Comparison of ENCODE assay signal across 9 cellular contexts in the genomic region with DNA sequence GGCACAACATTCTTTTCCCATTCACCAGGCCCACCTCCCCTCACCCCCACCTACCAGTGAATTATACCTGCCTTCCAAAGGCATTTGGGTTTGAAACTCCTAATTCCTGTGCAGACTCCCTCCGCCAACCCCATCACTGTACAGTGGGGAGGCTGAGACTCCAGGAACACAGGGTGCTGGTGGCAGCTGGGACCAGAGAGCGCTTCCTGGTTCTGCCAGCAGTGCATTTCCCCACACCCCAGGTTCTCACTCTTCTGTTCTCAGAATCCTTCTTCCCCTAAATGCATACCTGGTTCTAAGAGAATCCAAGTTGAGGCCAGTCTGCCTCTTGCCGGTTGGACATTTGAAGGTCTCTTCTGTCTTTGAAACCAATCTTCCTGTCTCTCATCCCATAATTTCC. TPM values are rescaled to one million over a fixed set of nuclear protein-coding genes. Genes with fewer than 3 reads are reported as not detected.
"Had no signal": no experiment of that assay in that cellular context is flagged by ENCODE, and none has a peak within 500 bp of the region (broad histone marks: within the 10 kb centered on the region; RNA-seq: fewer than 3 reads in every experiment).

No MANE protein-coding gene starts in this region.

- H2AFZ ChIP-seq: GM23248 had no signal

- H3K9me3 Mint-ChIP-seq: H9 had no signal

- ATAC-seq: HepG2, K562 had no signal

- H3K27ac ChIP-seq: GM23248, HL-60 had no signal

- H3K27ac Mint-ChIP-seq: H9 had no signal

- DNase-seq: GM23248, H9, HCEC 1CT, KG1 had no signal

- H3K4me3 ChIP-seq: GM23248, K562 had no signal

- H3K9ac ChIP-seq: GM23248 had no signal

- H3K4me3 Mint-ChIP-seq: H9 had no signal

RNA-seq across cellular contexts. Expression of gene SLC36A2, which starts 21.1 kb away (rescaled TPM):
- total RNA-seq: GM23248, H1, HepG2, HT1080, K562 had no signal
- polyA plus RNA-seq: GM23248, K562 had no signal

RNA-seq across cellular contexts. Expression of gene SLC36A3, which starts 22.7 kb away (rescaled TPM):
- total RNA-seq: GM23248, H1, H9, HepG2, HT1080, K562 had no signal
- polyA plus RNA-seq: GM23248, H1, HepG2, K562 had no signal
